12 cellular contexts compared by ENCODE assay signal in the genomic region with DNA sequence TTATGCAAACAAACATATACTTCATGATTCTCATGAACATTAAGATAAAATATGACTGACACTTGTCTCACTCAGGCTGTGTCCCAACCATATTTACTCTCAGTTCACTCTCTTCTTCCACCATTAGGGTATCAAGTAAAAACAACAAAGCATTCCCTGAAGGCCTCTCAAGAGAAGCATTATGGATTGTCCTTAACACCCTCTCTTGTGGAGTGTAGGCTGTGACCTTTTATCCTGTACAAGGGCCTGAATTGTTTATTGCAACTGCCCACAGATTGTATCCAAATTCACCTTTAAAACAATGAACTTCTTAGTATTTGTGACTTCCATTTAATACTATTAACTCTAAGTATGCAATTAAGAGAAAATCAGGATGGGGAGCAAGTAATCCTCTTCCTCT.
"Had no signal": no experiment of that assay in that cellular context is flagged by ENCODE, and none has a peak within 500 bp of the region (broad histone marks: within the 10 kb centered on the region; RNA-seq: fewer than 3 reads in every experiment).

No MANE protein-coding gene starts in this region.

- H3K27ac ChIP-seq: foreskin keratinocyte, thoracic aorta, upper lobe of right lung had no signal

- H3K4me3 ChIP-seq: mucosa of descending colon, thoracic aorta, upper lobe of right lung had no signal

- H3K9me3 ChIP-seq: mucosa of descending colon, thoracic aorta, upper lobe of right lung had no signal

- ATAC-seq: effector memory CD8-positive, alpha-beta T cell; foreskin keratinocyte; mucosa of descending colon; naive thymus-derived CD4-positive, alpha-beta T cell; stimulated activated effector memory CD8-positive, alpha-beta T cell treated with anti-CD3 and anti-CD28 coated beads, Interleukin-12 subunit alpha, Interleukin-12 subunit beta, amount 100 ng/mL, for 72 hours; upper lobe of right lung had no signal

- H3K4me1 ChIP-seq: foreskin keratinocyte, upper lobe of right lung had no signal

- H3K36me3 ChIP-seq: thoracic aorta had no signal

- DNase-seq: activated CD4-positive, alpha-beta T cell treated with anti-CD3 and anti-CD28 coated beads for 1 hour; activated CD4-positive, alpha-beta T cell treated with anti-CD3 and anti-CD28 coated beads, Interleukin-2, amount 50 U/mL, for 4 hours; activated naive CD4-positive, alpha-beta T cell treated with anti-CD3 and anti-CD28 coated beads, Interleukin-2, amount 10 ng/mL, durations not matched to agents 7 days and 5 days; amniotic stem cell; effector memory CD8-positive, alpha-beta T cell; foreskin keratinocyte; mucosa of descending colon; naive thymus-derived CD4-positive, alpha-beta T cell; T-helper 1 cell; upper lobe of right lung had no signal

- H3K27me3 ChIP-seq: foreskin keratinocyte, upper lobe of right lung had no signal
